ENCODE assay signal across 1 cellular context in the genomic region with DNA sequence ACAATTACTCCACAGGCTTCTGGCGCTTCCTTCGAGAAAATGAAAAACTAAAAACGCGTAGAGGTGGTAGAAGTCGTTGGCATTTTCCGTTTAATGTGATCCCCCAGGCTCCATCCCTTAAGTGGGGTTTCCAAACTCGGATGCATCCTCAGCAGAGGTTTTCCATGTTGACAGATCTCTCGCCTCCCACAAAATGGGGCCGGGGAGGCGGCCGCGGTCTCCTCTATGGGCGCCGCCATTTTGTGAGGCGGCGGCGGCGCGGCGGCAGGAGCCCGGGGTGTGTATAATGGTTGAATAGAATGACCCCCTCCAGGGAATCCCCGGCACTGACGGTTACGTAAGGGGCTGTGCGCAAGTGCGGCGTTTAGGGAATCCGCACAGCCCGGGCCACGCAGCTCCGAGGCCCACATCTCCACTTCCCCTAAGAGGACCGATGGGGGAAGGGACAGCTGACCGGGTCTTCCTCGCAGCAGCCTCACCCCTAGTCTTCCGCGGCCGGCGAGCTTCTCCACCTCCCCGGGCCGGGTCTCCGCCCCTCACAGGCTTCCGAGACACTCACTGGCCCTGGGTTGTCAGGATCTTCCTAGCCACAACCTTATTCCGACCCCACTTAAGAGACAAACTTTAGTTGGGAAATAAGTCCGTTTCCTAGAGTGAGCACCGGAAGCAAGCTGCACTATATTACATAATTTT.
A peak's percentile ranks its signal among the peaks of the same experiment; 100 is the strongest.
TF ChIP-seq lines count a peak whose summit lies in the region.

No MANE protein-coding gene starts in this region.

TF ChIP-seq in K562, 482 proteins besides CTCF, POLR2A, EP300 and RAD21 (continued from another document and continues in another):
- TF ChIP-seq CTCFL (IDR thresholded peaks at IDR 0.05; ENCODE audit: borderline replicate concordance, insufficient read depth, low read depth, low read length, poor library complexity, severe bottlenecking) (peak; percentile 30), ZNF780A (CRISPR knock-in tag; IDR thresholded peaks at IDR 0.05) (no peak), TBP (optimal IDR thresholded peaks at IDR 0.05; ENCODE audit: low read depth, low read length) (peak; percentile 94), FOXA1 (IDR thresholded peaks at IDR 0.05; ENCODE audit: borderline replicate concordance) (no peak), NCOR1 (IDR thresholded peaks at IDR 0.05) (peak; percentile 91), STAT6 (CRISPR knock-in tag; IDR thresholded peaks at IDR 0.05) (no peak), ZZZ3 (IDR thresholded peaks at IDR 0.05) (no peak), NR3C1 (CRISPR knock-in tag; IDR thresholded peaks at IDR 0.05) (no peak), ZBTB7A (IDR thresholded peaks at IDR 0.05; ENCODE audit: borderline replicate concordance, control insufficient read depth, low read depth, low read length) (peak; percentile 82; the same call in 1 of the 2 replicates), C11orf30 (IDR thresholded peaks at IDR 0.05; ENCODE audit: low read depth) (no peak), ZNF695 (CRISPR knock-in tag; IDR thresholded peaks at IDR 0.05) (no peak), CBFB (CRISPR knock-in tag; IDR thresholded peaks at IDR 0.05) (no peak), OTX1 (CRISPR knock-in tag; IDR thresholded peaks at IDR 0.05) (no peak), DEAF1 (CRISPR knock-in tag; IDR thresholded peaks at IDR 0.05) (peak; percentile 32; the same call in 1 of the 2 replicates), MTA3 (IDR thresholded peaks at IDR 0.05; ENCODE audit: borderline replicate concordance) (peak; percentile 90), ZBTB9 (CRISPR knock-in tag; IDR thresholded peaks at IDR 0.05) (no peak; the same call in 1 of the 2 replicates), U2AF1 (optimal IDR thresholded peaks at IDR 0.05; ENCODE audit: low read depth, low read length) (no peak), HCFC1 (IDR thresholded peaks at IDR 0.05; ENCODE audit: low read depth, low read length) (peak; percentile 72), ERF (CRISPR knock-in tag; IDR thresholded peaks at IDR 0.05) (no peak), PHF20 (IDR thresholded peaks at IDR 0.05; ENCODE audit: partially characterized antibody) (peak; percentile 8), SLC30A9 (CRISPR knock-in tag; IDR thresholded peaks at IDR 0.05) (no peak), TEAD1 (CRISPR knock-in tag; IDR thresholded peaks at IDR 0.05) (peak; percentile 81 to 95), RUNX1 (IDR thresholded peaks at IDR 0.05; ENCODE audit: low read depth) (no peak), CBFA2T3 (IDR thresholded peaks at IDR 0.05) (peak; percentile 36), YY1 (IDR thresholded peaks at IDR 0.05; ENCODE audit: borderline replicate concordance in 1 of 3, control insufficient read depth in 1 of 3, extremely low read depth in 1 of 3, insufficient read depth in 3 of 3, insufficient read length in 1 of 3, insufficient replicate concordance in 2 of 3, low read depth in 1 of 3, low read length in 2 of 3) (peak; percentile 95 to 99 (median 99)), ZBTB43 (CRISPR knock-in tag; IDR thresholded peaks at IDR 0.05) (no peak), CHD2 (IDR thresholded peaks at IDR 0.05; ENCODE audit: low read depth, low read length) (peak; percentile 69), MED1 (CRISPR knock-in tag; IDR thresholded peaks at IDR 0.05; ENCODE audit: borderline replicate concordance) (no peak), ZNF444 (CRISPR knock-in tag; IDR thresholded peaks at IDR 0.05) (no peak), RFX7 (CRISPR knock-in tag; IDR thresholded peaks at IDR 0.05) (no peak), PHB2 (IDR thresholded peaks at IDR 0.05; ENCODE audit: low read depth) (no peak), HDGF (IDR thresholded peaks at IDR 0.05) (no peak), ATF6 (CRISPR knock-in tag; IDR thresholded peaks at IDR 0.05) (peak; percentile 67; the same call in 1 of the 2 replicates), HDAC1 (IDR thresholded peaks at IDR 0.05) (peak in 1 of 2 experiments; percentile 78; a peak in 2 of 4 replicates), MBD2 (IDR thresholded peaks at IDR 0.05; ENCODE audit: borderline replicate concordance, low read depth) (peak; percentile 76), EHMT2 (IDR thresholded peaks at IDR 0.05) (peak; percentile 47; the same call in 1 of the 2 replicates), ZNF778 (CRISPR knock-in tag; IDR thresholded peaks at IDR 0.05) (no peak), ZNF174 (CRISPR knock-in tag; IDR thresholded peaks at IDR 0.05) (no peak), SREBF1 (IDR thresholded peaks at IDR 0.05; ENCODE audit: borderline replicate concordance, low read depth, low read length) (no peak), POLR2B (IDR thresholded peaks at IDR 0.05; ENCODE audit: low read depth, partially characterized antibody) (peak; percentile 77), ELF2 (CRISPR knock-in tag; IDR thresholded peaks at IDR 0.05) (no peak), KDM2B (CRISPR knock-in tag; IDR thresholded peaks at IDR 0.05) (no peak), SETDB1 (IDR thresholded peaks at IDR 0.05; ENCODE audit: low read length) (peak; percentile 32), STAT5A (IDR thresholded peaks at IDR 0.05; ENCODE audit: borderline replicate concordance, low read length) (peak; percentile 48; the same call in 1 of the 2 replicates), PRPF4 (IDR thresholded peaks at IDR 0.05; ENCODE audit: insufficient read depth, low read depth, low read length, poor library complexity, severe bottlenecking) (no peak), ZFPM2 (CRISPR knock-in tag; IDR thresholded peaks at IDR 0.05) (no peak), MITF (IDR thresholded peaks at IDR 0.05) (0 out of 2 replicates have a peak, but pooled peaks have one; percentile 34), SMAD2 (IDR thresholded peaks at IDR 0.05; ENCODE audit: low read depth, low read length) (no peak), L3MBTL2 (IDR thresholded peaks at IDR 0.05) (peak; percentile 36), ZNF699 (CRISPR knock-in tag; IDR thresholded peaks at IDR 0.05; ENCODE audit: insufficient replicate concordance) (no peak), BDP1 (IDR thresholded peaks at IDR 0.05; ENCODE audit: insufficient read depth, insufficient read length) (no peak)
- TF ChIP-seq, protein P1, sequence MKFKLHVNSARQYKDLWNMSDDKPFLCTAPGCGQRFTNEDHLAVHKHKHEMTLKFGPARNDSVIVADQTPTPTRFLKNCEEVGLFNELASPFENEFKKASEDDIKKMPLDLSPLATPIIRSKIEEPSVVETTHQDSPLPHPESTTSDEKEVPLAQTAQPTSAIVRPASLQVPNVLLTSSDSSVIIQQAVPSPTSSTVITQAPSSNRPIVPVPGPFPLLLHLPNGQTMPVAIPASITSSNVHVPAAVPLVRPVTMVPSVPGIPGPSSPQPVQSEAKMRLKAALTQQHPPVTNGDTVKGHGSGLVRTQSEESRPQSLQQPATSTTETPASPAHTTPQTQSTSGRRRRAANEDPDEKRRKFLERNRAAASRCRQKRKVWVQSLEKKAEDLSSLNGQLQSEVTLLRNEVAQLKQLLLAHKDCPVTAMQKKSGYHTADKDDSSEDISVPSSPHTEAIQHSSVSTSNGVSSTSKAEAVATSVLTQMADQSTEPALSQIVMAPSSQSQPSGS (CRISPR knock-in tag; IDR thresholded peaks at IDR 0.05): no peak
- TF ChIP-seq, protein P2, sequence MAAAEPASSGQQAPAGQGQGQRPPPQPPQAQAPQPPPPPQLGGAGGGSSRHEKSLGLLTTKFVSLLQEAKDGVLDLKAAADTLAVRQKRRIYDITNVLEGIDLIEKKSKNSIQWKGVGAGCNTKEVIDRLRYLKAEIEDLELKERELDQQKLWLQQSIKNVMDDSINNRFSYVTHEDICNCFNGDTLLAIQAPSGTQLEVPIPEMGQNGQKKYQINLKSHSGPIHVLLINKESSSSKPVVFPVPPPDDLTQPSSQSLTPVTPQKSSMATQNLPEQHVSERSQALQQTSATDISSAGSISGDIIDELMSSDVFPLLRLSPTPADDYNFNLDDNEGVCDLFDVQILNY (CRISPR knock-in tag; IDR thresholded peaks at IDR 0.05): 0 out of 2 replicates have a peak, but pooled peaks have one; percentile 45
